In genomic region chr1:230066466-230067404, GRCh38 we compare ENCODE assay signal across 8 cellular contexts. TPM values are rescaled to one million over a fixed set of nuclear protein-coding genes. Genes with fewer than 3 reads are reported as not detected.
DNase-seq lines count a peak whose midpoint lies in the region; ATAC-seq and TF ChIP-seq lines count a peak whose summit lies in the region.

GALNT2 (plus strand) TSS chr1:230067238; CDS start chr1:230067281, 43 bp downstream.

- H3K27me3 ChIP-seq in osteoblast (ENCODE audit: insufficient read depth, low read length) = no peaks in the 10 kb centered on the region

- peak; percentile 60 for DNase-seq in GM12864 (ENCODE audit: low read depth)
- peak; percentile 51 for DNase-seq in NCI-H1105 (lab: John Stamatoyannopoulos, UW)
- DNase-seq in SKM-1 treated with dmso at 0.1 percent for 144 hours (lab: John Stamatoyannopoulos, UW; ENCODE audit: unreplicated experiment) = peak; percentile 96
- DNase-seq in activated naive CD4-positive, alpha-beta T cell treated with anti-CD3 and anti-CD28 coated beads, Interleukin-2, amount 50 U/mL, for 72 hours (ENCODE audit: low spot score in 2 of 2) = peak; percentile 86 to 89
- peak; percentile 93 for DNase-seq in glomerular visceral epithelial cell (ENCODE audit: extremely low spot score)
- DNase-seq in osteoblast (ENCODE audit: insufficient read length, low spot score, missing footprints) = peak; percentile 100

- no peaks in the 10 kb centered on the region for H3K36me3 ChIP-seq in osteoblast (ENCODE audit: insufficient read depth, low read length)

- no peak for TF ChIP-seq CTCF in GM12864 (IDR thresholded peaks at IDR 0.05; ENCODE audit: low read depth, low read length, missing control alignments)
- no peak for TF ChIP-seq CTCF in osteoblast (IDR thresholded peaks at IDR 0.05; ENCODE audit: extremely low read depth, low read depth, low read length)

- peaks cover 27% of the 10 kb centered on the region for H3K4me1 ChIP-seq in osteoblast (ENCODE audit: insufficient read depth, low read length)

- peak within 1 kb of the TSS; percentile 89 to 93 for H3K27ac Mint-ChIP-seq in activated naive CD4-positive, alpha-beta T cell treated with anti-CD3 and anti-CD28 coated beads, Interleukin-2, amount 50 U/mL, for 72 hours

- H4K20me1 ChIP-seq in osteoblast (ENCODE audit: insufficient read depth, low read length) = peaks cover 34% of the 10 kb centered on the region

- H3K4me3 ChIP-seq in GM12864 (ENCODE audit: low read depth, low read length) = peak within 1 kb of the TSS; percentile 89
- H3K4me3 ChIP-seq in osteoblast (ENCODE audit: insufficient read depth, low read length) = peak within 1 kb of the TSS; percentile 94

- peak within 1 kb of the TSS; percentile 96 for H2AFZ ChIP-seq in osteoblast (ENCODE audit: low read length)

- peaks cover 0 to 23% of the 10 kb centered on the region in 2 donors for H3K9me3 Mint-ChIP-seq in activated naive CD4-positive, alpha-beta T cell treated with anti-CD3 and anti-CD28 coated beads, Interleukin-2, amount 50 U/mL, for 72 hours

- peaks cover 44% of the 10 kb centered on the region for H3K79me2 ChIP-seq in osteoblast (ENCODE audit: insufficient read depth, low read length)

- H3K4me2 ChIP-seq in osteoblast (ENCODE audit: insufficient read depth, low read length) = peak within 1 kb of the TSS; percentile 98

- no peaks in the 10 kb centered on the region for H3K9me3 ChIP-seq in osteoblast (ENCODE audit: low read depth, low read length)

- peaks cover 14 to 37% of the 10 kb centered on the region in 2 donors for H3K36me3 Mint-ChIP-seq in activated naive CD4-positive, alpha-beta T cell treated with anti-CD3 and anti-CD28 coated beads, Interleukin-2, amount 50 U/mL, for 72 hours

- peak; percentile 88 for ATAC-seq in HG02623 (IDR thresholded peaks at IDR 0.05; ENCODE audit: unreplicated experiment)
- ATAC-seq in activated naive CD4-positive, alpha-beta T cell treated with anti-CD3 and anti-CD28 coated beads, Interleukin-2, amount 50 U/mL, for 72 hours = peak; percentile 86 to 92

- H3K27ac ChIP-seq in osteoblast (ENCODE audit: low read depth, low read length) = peak within 1 kb of the TSS; percentile 92
- H3K27ac ChIP-seq in temporal lobe (ENCODE audit: low read depth, low read length) = peak within 1 kb of the TSS; percentile 11

RNA-seq across cellular contexts. Expression of gene GALNT2, which starts in this region (rescaled TPM):
- total RNA-seq in activated naive CD4-positive, alpha-beta T cell treated with anti-CD3 and anti-CD28 coated beads, Interleukin-2, amount 50 U/mL, for 72 hours = 10 to 100 TPM; 58.9 to 88.0 TPM
- total RNA-seq in osteoblast (81.9 and 83.2 TPM in 2 replicates), temporal lobe (53.1 TPM)

Comparison
In these comparisons a context has a peak if more than half of its experiments do, and no peak if none do; other contexts are left out.
1. Peak in every context shown above with its lines: DNase-seq, ATAC-seq, H3K4me3 ChIP-seq and H3K27ac ChIP-seq.